In the genomic region with DNA sequence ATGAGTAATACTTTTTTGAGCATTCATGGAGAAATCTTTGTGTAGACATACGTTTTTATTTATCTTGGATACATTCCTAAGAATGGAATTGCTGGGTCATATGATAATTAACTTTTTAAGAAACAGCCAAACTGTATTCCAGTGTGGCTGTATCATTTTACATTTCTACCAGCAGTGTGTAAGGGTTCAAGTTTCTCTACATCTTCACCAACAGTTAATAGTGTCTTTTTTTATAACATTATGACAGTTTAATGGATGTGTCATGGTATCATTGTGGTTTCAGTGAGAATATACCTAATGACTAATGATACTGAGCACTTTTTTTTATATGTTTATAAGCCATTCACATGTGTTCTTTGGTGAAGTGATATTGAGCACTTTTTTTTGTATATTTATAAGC, we compare ENCODE assay signal across 12 cellular contexts. TPM values are rescaled to one million over a fixed set of nuclear protein-coding genes. Genes with fewer than 3 reads are reported as not detected.
DNase-seq lines count a peak whose midpoint lies in the region; ATAC-seq, FAIRE-seq and TF ChIP-seq lines count a peak whose summit lies in the region.
"Had no signal": no experiment of that assay in that cellular context is flagged by ENCODE, and none has a peak within 500 bp of the region (broad histone marks: within the 10 kb centered on the region; RNA-seq: fewer than 3 reads in every experiment).

No MANE protein-coding gene starts in this region.

- H3K4me2 ChIP-seq in keratinocyte (ENCODE audit: control insufficient read depth, extremely low read depth, insufficient read depth, low read depth, low read length) = no peak overlapping the region

- H3K9me1 ChIP-seq in keratinocyte (ENCODE audit: control insufficient read depth, extremely low read depth, insufficient read depth, low read length) = no peaks in the 10 kb centered on the region

- CTCF ChIA-PET in BJ (lab: Yijun Ruan, JAX) = no interaction called here

- H4K20me1 ChIP-seq in keratinocyte (ENCODE audit: control insufficient read depth, extremely low read depth, insufficient read depth, low read length) = peaks cover 8% of the 10 kb centered on the region

- peaks cover 13% of the 10 kb centered on the region for H3K36me3 Mint-ChIP-seq in HFFc6 (ENCODE audit: low read depth)
- peaks cover 9% of the 10 kb centered on the region for H3K36me3 Mint-ChIP-seq in T-helper 2 cell treated with Interferon-gamma antibody and Interleukin-4, amounts not matched to agents 5 μg/mL and 100 μg/mL, for 36 hours (ENCODE audit: low read depth)

- H3K27me3 ChIP-seq in BJ (ENCODE audit: control insufficient read depth, insufficient read depth, low read length) = no peaks in the 10 kb centered on the region
- H3K27me3 ChIP-seq in adipocyte (replicated peaks; ENCODE audit: control insufficient read depth, insufficient read depth, low read length) = no peaks in the 10 kb centered on the region
- H3K27me3 ChIP-seq in keratinocyte (ENCODE audit: control insufficient read depth, extremely low read depth, insufficient read depth, low read length) = no peaks in the 10 kb centered on the region
- H3K27me3 ChIP-seq: stomach had no signal

- H3K9me3 Mint-ChIP-seq in HFFc6 = no peaks in the 10 kb centered on the region
- no peaks in the 10 kb centered on the region for H3K9me3 Mint-ChIP-seq in T-helper 2 cell treated with Interferon-gamma antibody and Interleukin-4, amounts not matched to agents 5 μg/mL and 100 μg/mL, for 36 hours

- H3K4me1 ChIP-seq in adipocyte (ENCODE audit: control insufficient read depth, insufficient read depth, low read length) = peaks cover 14% of the 10 kb centered on the region
- peaks cover 5% of the 10 kb centered on the region for H3K4me1 ChIP-seq in keratinocyte (ENCODE audit: control insufficient read depth, extremely low read depth, insufficient read depth, low read length)

- H3K4me3 ChIP-seq in BJ (ENCODE audit: low read depth, low read length) (no peak overlapping the region), adipocyte (ENCODE audit: low read length) (no peak overlapping the region), keratinocyte (ENCODE audit: control insufficient read depth in 2 of 3, extremely low read depth in 1 of 3, insufficient read depth in 2 of 3, low read depth in 1 of 3, low read length in 3 of 3) (no peak overlapping the region)
- H3K4me3 ChIP-seq: stomach had no signal

- peaks cover 36% of the 10 kb centered on the region for H3K4me1 Mint-ChIP-seq in HFFc6 (ENCODE audit: low read depth)
- peaks cover 13% of the 10 kb centered on the region for H3K4me1 Mint-ChIP-seq in T-helper 2 cell treated with Interferon-gamma antibody and Interleukin-4, amounts not matched to agents 5 μg/mL and 100 μg/mL, for 36 hours (ENCODE audit: low read depth)

- no peaks in the 10 kb centered on the region for H3K9me3 ChIP-seq in adipocyte (ENCODE audit: control insufficient read depth, low read length)
- no peaks in the 10 kb centered on the region for H3K9me3 ChIP-seq in keratinocyte (ENCODE audit: control insufficient read depth, low read depth, low read length)
- H3K9me3 ChIP-seq: stomach had no signal

- H3K4me3 Mint-ChIP-seq in HFFc6 = peak overlapping the region; percentile 44; the same call in 1 of the 2 replicates
- no peak overlapping the region for H3K4me3 Mint-ChIP-seq in T-helper 2 cell treated with Interferon-gamma antibody and Interleukin-4, amounts not matched to agents 5 μg/mL and 100 μg/mL, for 36 hours

- H2AFZ ChIP-seq in keratinocyte (ENCODE audit: control insufficient read depth, low read length) = no peak overlapping the region

- H3K27ac Mint-ChIP-seq in HFFc6 = peak overlapping the region; percentile 0; the same call in 1 of the 2 replicates
- H3K27ac Mint-ChIP-seq in T-helper 2 cell treated with Interferon-gamma antibody and Interleukin-4, amounts not matched to agents 5 μg/mL and 100 μg/mL, for 36 hours = no peak overlapping the region

- FAIRE-seq in keratinocyte (lab: Jason Lieb, UNC) = no peak

- H3K36me3 ChIP-seq in BJ (ENCODE audit: control insufficient read depth, insufficient read depth, low read length) (no peaks in the 10 kb centered on the region), adipocyte (ENCODE audit: control insufficient read depth, insufficient read depth, low read length, severe bottlenecking) (no peaks in the 10 kb centered on the region), keratinocyte (ENCODE audit: control insufficient read depth in 2 of 2, extremely low read depth in 1 of 2, insufficient read depth in 2 of 2, low read length in 2 of 2) (no peaks in the 10 kb centered on the region)
- H3K36me3 ChIP-seq: stomach had no signal

- H3K27me3 Mint-ChIP-seq in HFFc6 (ENCODE audit: insufficient read depth) = no peaks in the 10 kb centered on the region
- H3K27me3 Mint-ChIP-seq in T-helper 2 cell treated with Interferon-gamma antibody and Interleukin-4, amounts not matched to agents 5 μg/mL and 100 μg/mL, for 36 hours (ENCODE audit: low read depth) = no peaks in the 10 kb centered on the region

- TF ChIP-seq CTCF in BJ (IDR thresholded peaks at IDR 0.05; ENCODE audit: insufficient read depth, low read depth, low read length) (no peak), HFFc6 (IDR thresholded peaks at IDR 0.05) (no peak), keratinocyte (optimal IDR thresholded peaks at IDR 0.05 in 1 of 3, IDR thresholded peaks at IDR 0.05 in 1 of 3, conservative IDR thresholded peaks at IDR 0.05 in 1 of 3; ENCODE audit: extremely low read depth in 1 of 3, insufficient read depth in 2 of 3, low read length in 3 of 3) (no peak), omental fat pad (IDR thresholded peaks at IDR 0.05) (no peak)

- ATAC-seq in GM19035 (IDR thresholded peaks at IDR 0.05; ENCODE audit: unreplicated experiment) (no peak), omental fat pad (ENCODE audit: low FRiP score) (no peak)

- H3K9ac ChIP-seq in adipocyte (ENCODE audit: low read length) (no peak overlapping the region), keratinocyte (ENCODE audit: control insufficient read depth, extremely low read depth, insufficient read depth, low read length) (no peak overlapping the region)

- H3K79me2 ChIP-seq in keratinocyte (ENCODE audit: control insufficient read depth, insufficient read depth, low read length) = peaks cover 87% of the 10 kb centered on the region

- DNase-seq in BJ (ENCODE audit: low read depth) (peak; percentile 42), HFFc6 (peak; percentile 71), adipocyte (ENCODE audit: low read depth) (peak; percentile 61), keratinocyte (ENCODE audit: low read depth, low spot score) (no peak), DMS79 (lab: John Stamatoyannopoulos, UW) (no peak), omental fat pad (ENCODE audit: low spot score) (no peak)
- no peak for DNase-seq in T-helper 2 cell treated with Interferon-gamma antibody and Interleukin-4, amounts not matched to agents 5 μg/mL and 100 μg/mL, for 36 hours (ENCODE audit: low spot score)
- DNase-seq: amygdala, hypothalamus, KBM-7, stomach had no signal

- POLR2A ChIA-PET in BJ (lab: Charles Lee) = no interaction called here

- H3K27ac ChIP-seq in keratinocyte (ENCODE audit: control insufficient read depth, insufficient read depth, low read length) = peak overlapping the region; percentile 5
- H3K27ac ChIP-seq: stomach had no signal

- dilution Hi-C loops in keratinocyte (cut with MboI; ENCODE audit: extremely low pct_ligation_motif_present, low sequenced_read_pairs) = no loop called here

RNA-seq across cellular contexts. Expression of a gene that starts 52.4 kb away (rescaled TPM):
- 25.6 and 30.1 TPM in 2 replicates for polyA plus RNA-seq in BJ (2011; rRNA removed)
- 62.3 and 72.9 TPM in 2 replicates for polyA minus RNA-seq in BJ (2011; rRNA and poly(A)+ RNA removed)
- total RNA-seq in HFFc6 (2021; fragmentation: NEBNext Ultra II Directional; extraction: Animal tissue kit (Norgen Biotek cat#: 25700)) = 10 to 100 TPM; 31.6 to 35.7 (median 32.6) TPM
- polyA plus RNA-seq in keratinocyte = 21.4 to 26.0 TPM (median 23.4 TPM) in 3 replicates
- polyA plus RNA-seq in keratinocyte (2011; ENCODE audit: low read depth) = 48.9 TPM
- polyA plus RNA-seq in keratinocyte (2011; cell fraction: cytosol; rRNA removed) = 8.9 and 16.8 TPM in 2 replicates
- 36.2 and 42.3 TPM in 2 replicates for polyA plus RNA-seq in keratinocyte (2011; cell fraction: nucleus; rRNA removed)
- 14.4 and 18.6 TPM in 2 replicates for polyA plus RNA-seq in keratinocyte (2012; ENCODE audit: low replicate concordance)
- polyA minus RNA-seq in keratinocyte = 44.4 to 137 TPM (median 75.1 TPM) in 3 replicates
- 14.0 TPM for polyA minus RNA-seq in keratinocyte (2011; cell fraction: cytosol; rRNA and poly(A)+ RNA removed)
- 54.3 and 109 TPM in 2 replicates for polyA minus RNA-seq in keratinocyte (2011; cell fraction: nucleus; rRNA and poly(A)+ RNA removed)
- total RNA-seq in omental fat pad = 10 to 100 TPM; 47.9 to 64.2 (median 54.3) TPM

Comparison
In these comparisons a context has a peak if more than half of its experiments do, and no peak if none do; other contexts are left out.
1. DNase-seq: peak in BJ (single experiment), HFFc6 (single experiment) and adipocyte (single experiment); none in keratinocyte (single experiment), T-helper 2 cell treated with Interferon-gamma antibody and Interleukin-4, amounts not matched to agents 5 μg/mL and 100 μg/mL, for 36 hours (single experiment), DMS79 (single experiment) and omental fat pad (single experiment).